1 cellular context compared by ENCODE assay signal in the genomic region with DNA sequence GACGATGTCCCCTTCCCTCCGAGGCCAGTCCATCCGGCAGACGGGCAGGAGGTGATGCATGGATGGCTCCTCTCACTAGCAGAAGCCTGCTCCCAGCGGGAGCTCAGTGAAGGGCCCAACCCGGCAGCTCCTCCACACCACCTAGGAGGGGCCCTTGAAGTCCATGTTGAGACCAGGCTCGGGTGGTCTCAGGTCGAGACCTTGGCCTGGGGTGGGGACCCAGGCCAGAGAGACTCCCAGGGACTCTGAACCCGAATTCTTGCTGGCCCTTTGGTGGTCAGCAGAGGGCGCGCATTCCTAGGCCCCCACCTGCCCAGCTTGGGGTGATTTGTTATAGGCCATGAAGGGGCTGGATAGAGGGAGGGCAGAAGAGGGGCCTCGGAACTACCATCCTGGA.
TF ChIP-seq lines count a peak whose summit lies in the region.

No MANE protein-coding gene starts in this region.

TF ChIP-seq in HepG2, 621 proteins besides CTCF, POLR2A, EP300 and RAD21:
- TF ChIP-seq ZBTB21 (CRISPR knock-in tag; IDR thresholded peaks at IDR 0.05) (no peak), MAZ (IDR thresholded peaks at IDR 0.05; ENCODE audit: borderline replicate concordance, low read depth, low read length) (no peak), MAZ (CRISPR knock-in tag; IDR thresholded peaks at IDR 0.05; ENCODE audit: low read depth) (no peak), XRCC5 (optimal IDR thresholded peaks at IDR 0.05; ENCODE audit: low read length) (peak; percentile 72), NR0B2 (CRISPR knock-in tag; IDR thresholded peaks at IDR 0.05) (no peak), BCLAF1 (IDR thresholded peaks at IDR 0.05) (no peak), ATF2 (CRISPR knock-in tag; IDR thresholded peaks at IDR 0.05) (no peak), ZNF75D (CRISPR knock-in tag; IDR thresholded peaks at IDR 0.05; ENCODE audit: borderline replicate concordance) (no peak), LCORL (IDR thresholded peaks at IDR 0.05) (no peak), LCORL (CRISPR knock-in tag; IDR thresholded peaks at IDR 0.05) (no peak), ZNF788 (CRISPR knock-in tag; IDR thresholded peaks at IDR 0.05; ENCODE audit: borderline replicate concordance) (0 out of 2 replicates have a peak, but pooled peaks have one; percentile 25), ZNF772 (CRISPR knock-in tag; IDR thresholded peaks at IDR 0.05) (0 out of 2 replicates have a peak, but pooled peaks have one; percentile 18), ZNF883 (CRISPR knock-in tag; IDR thresholded peaks at IDR 0.05; ENCODE audit: not compliant biosample characterization) (no peak), HNF4A (CRISPR knock-in tag; IDR thresholded peaks at IDR 0.05) (0 out of 2 replicates have a peak, but pooled peaks have one; percentile 11), MBNL3 (CRISPR knock-in tag; conservative IDR thresholded peaks at IDR 0.05) (no peak), STAG1 (CRISPR knock-in tag; IDR thresholded peaks at IDR 0.05) (0 out of 2 replicates have a peak, but pooled peaks have one; percentile 12), NCOA1 (CRISPR knock-in tag; IDR thresholded peaks at IDR 0.05) (no peak), ZNF441 (CRISPR knock-in tag; IDR thresholded peaks at IDR 0.05; ENCODE audit: borderline replicate concordance) (no peak), DZIP1 (CRISPR knock-in tag; IDR thresholded peaks at IDR 0.05) (no peak), FOXK1 (CRISPR knock-in tag; IDR thresholded peaks at IDR 0.05; ENCODE audit: borderline replicate concordance, low read depth) (no peak)
- TF ChIP-seq, protein P1, sequence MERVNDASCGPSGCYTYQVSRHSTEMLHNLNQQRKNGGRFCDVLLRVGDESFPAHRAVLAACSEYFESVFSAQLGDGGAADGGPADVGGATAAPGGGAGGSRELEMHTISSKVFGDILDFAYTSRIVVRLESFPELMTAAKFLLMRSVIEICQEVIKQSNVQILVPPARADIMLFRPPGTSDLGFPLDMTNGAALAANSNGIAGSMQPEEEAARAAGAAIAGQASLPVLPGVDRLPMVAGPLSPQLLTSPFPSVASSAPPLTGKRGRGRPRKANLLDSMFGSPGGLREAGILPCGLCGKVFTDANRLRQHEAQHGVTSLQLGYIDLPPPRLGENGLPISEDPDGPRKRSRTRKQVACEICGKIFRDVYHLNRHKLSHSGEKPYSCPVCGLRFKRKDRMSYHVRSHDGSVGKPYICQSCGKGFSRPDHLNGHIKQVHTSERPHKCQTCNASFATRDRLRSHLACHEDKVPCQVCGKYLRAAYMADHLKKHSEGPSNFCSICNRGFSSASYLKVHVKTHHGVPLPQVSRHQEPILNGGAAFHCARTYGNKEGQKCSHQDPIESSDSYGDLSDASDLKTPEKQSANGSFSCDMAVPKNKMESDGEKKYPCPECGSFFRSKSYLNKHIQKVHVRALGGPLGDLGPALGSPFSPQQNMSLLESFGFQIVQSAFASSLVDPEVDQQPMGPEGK (CRISPR knock-in tag; IDR thresholded peaks at IDR 0.05): peak; percentile 56
- TF ChIP-seq, protein P2, sequence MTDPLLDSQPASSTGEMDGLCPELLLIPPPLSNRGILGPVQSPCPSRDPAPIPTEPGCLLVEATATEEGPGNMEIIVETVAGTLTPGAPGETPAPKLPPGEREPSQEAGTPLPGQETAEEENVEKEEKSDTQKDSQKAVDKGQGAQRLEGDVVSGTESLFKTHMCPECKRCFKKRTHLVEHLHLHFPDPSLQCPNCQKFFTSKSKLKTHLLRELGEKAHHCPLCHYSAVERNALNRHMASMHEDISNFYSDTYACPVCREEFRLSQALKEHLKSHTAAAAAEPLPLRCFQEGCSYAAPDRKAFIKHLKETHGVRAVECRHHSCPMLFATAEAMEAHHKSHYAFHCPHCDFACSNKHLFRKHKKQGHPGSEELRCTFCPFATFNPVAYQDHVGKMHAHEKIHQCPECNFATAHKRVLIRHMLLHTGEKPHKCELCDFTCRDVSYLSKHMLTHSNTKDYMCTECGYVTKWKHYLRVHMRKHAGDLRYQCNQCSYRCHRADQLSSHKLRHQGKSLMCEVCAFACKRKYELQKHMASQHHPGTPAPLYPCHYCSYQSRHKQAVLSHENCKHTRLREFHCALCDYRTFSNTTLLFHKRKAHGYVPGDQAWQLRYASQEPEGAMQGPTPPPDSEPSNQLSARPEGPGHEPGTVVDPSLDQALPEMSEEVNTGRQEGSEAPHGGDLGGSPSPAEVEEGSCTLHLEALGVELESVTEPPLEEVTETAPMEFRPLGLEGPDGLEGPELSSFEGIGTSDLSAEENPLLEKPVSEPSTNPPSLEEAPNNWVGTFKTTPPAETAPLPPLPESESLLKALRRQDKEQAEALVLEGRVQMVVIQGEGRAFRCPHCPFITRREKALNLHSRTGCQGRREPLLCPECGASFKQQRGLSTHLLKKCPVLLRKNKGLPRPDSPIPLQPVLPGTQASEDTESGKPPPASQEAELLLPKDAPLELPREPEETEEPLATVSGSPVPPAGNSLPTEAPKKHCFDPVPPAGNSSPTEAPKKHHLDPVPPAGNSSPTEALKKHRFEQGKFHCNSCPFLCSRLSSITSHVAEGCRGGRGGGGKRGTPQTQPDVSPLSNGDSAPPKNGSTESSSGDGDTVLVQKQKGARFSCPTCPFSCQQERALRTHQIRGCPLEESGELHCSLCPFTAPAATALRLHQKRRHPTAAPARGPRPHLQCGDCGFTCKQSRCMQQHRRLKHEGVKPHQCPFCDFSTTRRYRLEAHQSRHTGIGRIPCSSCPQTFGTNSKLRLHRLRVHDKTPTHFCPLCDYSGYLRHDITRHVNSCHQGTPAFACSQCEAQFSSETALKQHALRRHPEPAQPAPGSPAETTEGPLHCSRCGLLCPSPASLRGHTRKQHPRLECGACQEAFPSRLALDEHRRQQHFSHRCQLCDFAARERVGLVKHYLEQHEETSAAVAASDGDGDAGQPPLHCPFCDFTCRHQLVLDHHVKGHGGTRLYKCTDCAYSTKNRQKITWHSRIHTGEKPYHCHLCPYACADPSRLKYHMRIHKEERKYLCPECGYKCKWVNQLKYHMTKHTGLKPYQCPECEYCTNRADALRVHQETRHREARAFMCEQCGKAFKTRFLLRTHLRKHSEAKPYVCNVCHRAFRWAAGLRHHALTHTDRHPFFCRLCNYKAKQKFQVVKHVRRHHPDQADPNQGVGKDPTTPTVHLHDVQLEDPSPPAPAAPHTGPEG (CRISPR knock-in tag; IDR thresholded peaks at IDR 0.05): no peak
